Comparison of ENCODE assay signal across 1 cellular context in genomic region chr1:32220746-32221580, GRCh38.
A peak's percentile ranks its signal among the peaks of the same experiment; 100 is the strongest.
TF ChIP-seq lines count a peak whose summit lies in the region.

No MANE protein-coding gene starts in this region.

TF ChIP-seq in HepG2, 621 proteins besides CTCF, POLR2A, EP300 and RAD21:
- no peak for TF ChIP-seq ZNF318 (CRISPR knock-in tag; IDR thresholded peaks at IDR 0.05)
- peak; percentile 72 for TF ChIP-seq ZNF263 (CRISPR knock-in tag; IDR thresholded peaks at IDR 0.05)
- no peak for TF ChIP-seq MTA1 (CRISPR knock-in tag; IDR thresholded peaks at IDR 0.05; ENCODE audit: borderline replicate concordance)
